ENCODE assay signal across 8 cellular contexts in the genomic region with DNA sequence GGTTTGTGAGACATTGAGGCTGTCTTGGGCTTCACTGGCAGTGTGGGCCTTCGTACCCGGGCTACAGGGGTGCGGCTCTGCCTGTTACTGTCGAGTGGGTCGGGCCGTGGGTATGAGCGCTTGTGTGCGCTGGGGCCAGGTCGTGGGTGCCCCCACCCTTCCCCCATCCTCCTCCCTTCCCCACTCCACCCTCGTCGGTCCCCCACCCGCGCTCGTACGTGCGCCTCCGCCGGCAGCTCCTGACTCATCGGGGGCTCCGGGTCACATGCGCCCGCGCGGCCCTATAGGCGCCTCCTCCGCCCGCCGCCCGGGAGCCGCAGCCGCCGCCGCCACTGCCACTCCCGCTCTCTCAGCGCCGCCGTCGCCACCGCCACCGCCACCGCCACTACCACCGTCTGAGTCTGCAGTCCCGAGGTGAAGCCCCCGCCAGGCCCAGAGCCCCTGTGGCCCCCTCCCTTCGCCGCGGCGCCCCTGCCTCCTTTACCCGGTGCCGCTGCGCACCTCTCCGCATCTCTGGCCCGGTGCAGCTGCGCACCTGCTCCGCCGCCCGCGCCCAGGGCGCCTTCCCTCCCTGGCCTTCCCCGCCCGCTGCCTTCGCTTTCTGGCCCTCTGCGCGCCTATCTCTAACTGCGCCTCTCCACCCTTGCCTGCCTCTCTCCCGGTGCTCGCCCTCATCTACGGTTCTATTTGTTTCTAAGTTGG. TPM values are rescaled to one million over a fixed set of nuclear protein-coding genes. Genes with fewer than 3 reads are reported as not detected.
A peak's percentile ranks its signal among the peaks of the same experiment; 100 is the strongest.
DNase-seq lines count a peak whose midpoint lies in the region; ATAC-seq lines count a peak whose summit lies in the region.

A gene (plus strand): TSS at position 335 of the 702 bp plus-strand sequence. CDS start 1,253 bp downstream, outside the sequence.

- peak within 1 kb of the TSS; percentile 98 for H3K4me3 Mint-ChIP-seq in activated CD4-positive, alpha-beta T cell treated with anti-CD3 and anti-CD28 coated beads for 36 hours

- POLR2A ChIA-PET in activated CD4-positive, alpha-beta T cell treated with anti-CD3 and anti-CD28 coated beads for 36 hours (lab: Charles Lee), result interaction anchor here (0.6 to 1.8 kb wide), 4 partner anchors 23 to 395 kb away, joined by 3 to 8 read pairs (median 3); a partner anchor contains a TSS

- peaks cover 35% of the 10 kb centered on the region for H3K4me1 Mint-ChIP-seq in activated CD4-positive, alpha-beta T cell treated with anti-CD3 and anti-CD28 coated beads for 36 hours

- no peaks in the 10 kb centered on the region for H3K9me3 Mint-ChIP-seq in activated CD4-positive, alpha-beta T cell treated with anti-CD3 and anti-CD28 coated beads for 36 hours (ENCODE audit: low read depth)

- no peaks in the 10 kb centered on the region for H3K27me3 Mint-ChIP-seq in activated CD4-positive, alpha-beta T cell treated with anti-CD3 and anti-CD28 coated beads for 36 hours

- H3K27me3 ChIP-seq in HAP-1 (ENCODE audit: low read depth), result no peaks in the 10 kb centered on the region

- DNase-seq in EL, result peak; percentile 81
- peak in 1 of 2 experiments; percentile 75 for DNase-seq in HAP-1 (ENCODE audit: low spot score in 2 of 2)
- DNase-seq in NCI-H1694 (lab: John Stamatoyannopoulos, UW), result peak; percentile 33
- DNase-seq in activated CD4-positive, alpha-beta T cell treated with anti-CD3 and anti-CD28 coated beads for 36 hours, result peak; percentile 92
- peak; percentile 94 for DNase-seq in cerebellum (ENCODE audit: low spot score)
- peak; percentile 82 for DNase-seq in kidney tubule cell (ENCODE audit: low spot score)
- peak; percentile 58 to 84 (median 68) for DNase-seq in stimulated activated CD4-positive, alpha-beta T cell treated with anti-CD3 and anti-CD28 coated beads, Interleukin-1b, Interleukin-23, amount 100 ng/mL, for 24 hours (ENCODE audit: low read depth in 4 of 4, low spot score in 1 of 4)
- no peak for DNase-seq in foreskin melanocyte

- peak within 1 kb of the TSS; percentile 56 for H3K4me3 ChIP-seq in HAP-1

- peak; percentile 92 for ATAC-seq in activated CD4-positive, alpha-beta T cell treated with anti-CD3 and anti-CD28 coated beads for 36 hours

- intact Hi-C loops in activated CD4-positive, alpha-beta T cell treated with anti-CD3 and anti-CD28 coated beads for 36 hours (cut with DNase I, micrococcal nuclease), result loop anchor here (1.0 to 2.0 kb wide), 6 partner anchors 14 to 104 kb away; a partner anchor contains a TSS

- in situ Hi-C loops in HAP-1 (cut with MboI; ENCODE audit: low sequenced_read_pairs), result no loop called here

- peak within 1 kb of the TSS; percentile 80 for H3K27ac Mint-ChIP-seq in activated CD4-positive, alpha-beta T cell treated with anti-CD3 and anti-CD28 coated beads for 36 hours

- no peaks in the 10 kb centered on the region for H3K9me3 ChIP-seq in HAP-1

- H3K4me1 ChIP-seq in HAP-1, result peaks cover 11% of the 10 kb centered on the region

- peaks cover 33% of the 10 kb centered on the region for H3K36me3 Mint-ChIP-seq in activated CD4-positive, alpha-beta T cell treated with anti-CD3 and anti-CD28 coated beads for 36 hours (ENCODE audit: low read depth)

- CTCF ChIA-PET in activated CD4-positive, alpha-beta T cell treated with anti-CD3 and anti-CD28 coated beads for 36 hours (lab: Charles Lee), result interaction anchor here (0.6 to 1.3 kb wide), 6 partner anchors 8 to 1035 kb away, joined by 3 to 6 read pairs (median 3); no protein-coding TSS in a partner anchor

- peaks cover 31% of the 10 kb centered on the region for H3K36me3 ChIP-seq in HAP-1 (replicated peaks)

RNA-seq across cellular contexts. Expression of the gene that starts here (rescaled TPM):
- 100 to 1,000 TPM; 301 to 317 TPM for total RNA-seq in activated CD4-positive, alpha-beta T cell treated with anti-CD3 and anti-CD28 coated beads for 36 hours
- total RNA-seq in cerebellum, result 95.4 TPM
